ENCODE assay signal across 9 cellular contexts in the genomic region with DNA sequence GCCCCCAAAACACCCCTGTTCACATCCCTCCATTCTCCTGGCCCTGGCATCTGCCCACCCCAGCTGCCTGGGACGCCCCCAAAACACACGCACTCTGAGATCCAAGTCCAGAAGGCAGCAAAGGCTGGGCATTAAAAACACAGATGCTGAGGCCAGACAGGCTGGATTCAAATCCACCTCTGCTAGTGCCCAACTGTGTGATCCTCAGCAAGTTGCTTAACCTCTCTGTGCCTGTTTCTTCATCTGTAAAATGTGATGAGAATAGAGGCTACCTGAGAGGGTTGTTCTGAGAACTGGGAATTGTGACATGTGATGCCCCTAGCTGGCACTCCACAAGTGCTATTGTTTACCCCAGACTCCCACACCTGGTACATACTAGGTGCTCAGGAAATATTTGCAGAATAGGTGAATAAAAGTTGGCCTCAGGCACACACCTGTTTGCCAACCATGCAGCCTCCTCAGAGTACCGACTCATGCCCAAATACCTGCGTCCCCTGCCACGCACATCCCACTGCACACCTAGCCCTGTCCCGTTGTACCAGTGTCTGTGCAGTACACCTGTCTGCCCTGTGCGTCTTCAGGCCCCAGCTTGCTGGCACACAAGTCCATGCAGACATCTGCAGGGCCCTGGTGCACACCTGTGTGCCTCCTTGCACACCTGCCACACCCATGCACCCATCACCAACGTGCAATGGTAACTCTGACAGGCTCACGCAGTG. TPM values are rescaled to one million over a fixed set of nuclear protein-coding genes. Genes with fewer than 3 reads are reported as not detected.
DNase-seq lines count a peak whose midpoint lies in the region; ATAC-seq and TF ChIP-seq lines count a peak whose summit lies in the region.
"Had no signal": no experiment of that assay in that cellular context is flagged by ENCODE, and none has a peak within 500 bp of the region (broad histone marks: within the 10 kb centered on the region; RNA-seq: fewer than 3 reads in every experiment).

No MANE protein-coding gene starts in this region.

- H4K12ac ChIP-seq in trophoblast cell (ENCODE audit: low read depth, low read length): no peak overlapping the region

- H3K27me3 ChIP-seq in CD4-positive, alpha-beta memory T cell (ENCODE audit: insufficient read depth, low read length): no peaks in the 10 kb centered on the region
- no peaks in the 10 kb centered on the region for H3K27me3 ChIP-seq in Panc1 (ENCODE audit: control insufficient read depth, insufficient read depth, low read length)
- H3K27me3 ChIP-seq in trophoblast cell (ENCODE audit: insufficient read depth, low read length): no peaks in the 10 kb centered on the region

- TSS peak; percentile 67 for BruUV-seq in Panc1 (replicated peaks; lab: Mats Ljungman, UMichigan)

- peak overlapping the region; percentile 27 for H3K18ac ChIP-seq in trophoblast cell (ENCODE audit: low read length)

- peaks cover 2 to 4% of the 10 kb centered on the region in 2 donors for H3K27me3 Mint-ChIP-seq in CD4-positive, alpha-beta memory T cell

- peak overlapping the region; percentile 49 for H2BK120ac ChIP-seq in trophoblast cell (ENCODE audit: insufficient read depth, low read length, poor library complexity)

- H4K91ac ChIP-seq in trophoblast cell (ENCODE audit: low read depth, low read length): peak overlapping the region; percentile 81

- no peak for ATAC-seq in Panc1
- no peak for ATAC-seq in HG02970 (IDR thresholded peaks at IDR 0.05; ENCODE audit: low FRiP score, unreplicated experiment)
- no peak for ATAC-seq in HG03442 (IDR thresholded peaks at IDR 0.05; ENCODE audit: unreplicated experiment)

- no peaks in the 10 kb centered on the region for H3K36me3 ChIP-seq in CD4-positive, alpha-beta memory T cell (ENCODE audit: insufficient read depth, low read length)
- H3K36me3 ChIP-seq in Panc1 (ENCODE audit: control insufficient read depth, insufficient read depth, low read length) (no peaks in the 10 kb centered on the region), trophoblast cell (ENCODE audit: control insufficient read depth in 1 of 2, insufficient read depth in 2 of 2, low read length in 2 of 2) (peaks cover 2 to 5% of the 10 kb centered on the region in 2 experiments)

- intact Hi-C loops in CD4-positive, alpha-beta memory T cell (cut with micrococcal nuclease): loop anchor here (10.0 kb wide), 1 partner anchor 50 kb away; no protein-coding TSS in a partner anchor
- intact Hi-C loops in Panc1 (cut with micrococcal nuclease; ENCODE audit: unreplicated experiment): no loop called here

- H4K8ac ChIP-seq in trophoblast cell (ENCODE audit: low read depth, low read length): no peak overlapping the region

- peak overlapping the region; percentile 43 for H2BK5ac ChIP-seq in trophoblast cell (ENCODE audit: low read depth, low read length, poor library complexity)

- DNase-seq in CD4-positive, alpha-beta memory T cell: peak in 1 of 5 donors; percentile 7
- no peak for DNase-seq in Panc1 (ENCODE audit: low read depth, low spot score)
- DNase-seq in fibroblast of the aortic adventitia (ENCODE audit: low read depth): no peak
- no peak for DNase-seq in trophoblast cell
- no peak for DNase-seq in EL
- no peak for DNase-seq in T-helper 1 cell
- DNase-seq: activated naive CD4-positive, alpha-beta T cell treated with anti-CD3 and anti-CD28 coated beads, Interleukin-2, amount 50 U/mL, for 16 hours had no signal

- TF ChIP-seq CTCF in Panc1 (IDR thresholded peaks at IDR 0.05) (no peak), fibroblast of the aortic adventitia (IDR thresholded peaks at IDR 0.05; ENCODE audit: insufficient read depth, low read length) (no peak)

- H3K9me3 ChIP-seq in CD4-positive, alpha-beta memory T cell (ENCODE audit: control insufficient read depth in 1 of 2, low read length in 2 of 2): no peaks in the 10 kb centered on the region
- H3K9me3 ChIP-seq in Panc1 (ENCODE audit: control insufficient read depth, insufficient read depth, low read depth, low read length) (no peaks in the 10 kb centered on the region), trophoblast cell (ENCODE audit: insufficient read depth, low read depth, low read length) (no peaks in the 10 kb centered on the region)

- peak overlapping the region; percentile 93 for H3K4me2 ChIP-seq in trophoblast cell (ENCODE audit: low read length)

- no peak overlapping the region for H2AFZ ChIP-seq in trophoblast cell (ENCODE audit: insufficient read depth, low read length, poor library complexity)

- H3K79me1 ChIP-seq in trophoblast cell (ENCODE audit: low read length): peaks cover 60% of the 10 kb centered on the region

- H3K4me3 Mint-ChIP-seq in CD4-positive, alpha-beta memory T cell: peak overlapping the region; percentile 69 to 91 (median 77)

- H2BK12ac ChIP-seq in trophoblast cell (ENCODE audit: low read length): peak overlapping the region; percentile 52

- POLR2A ChIA-PET in CD4-positive, alpha-beta memory T cell (lab: Charles Lee; ENCODE audit: partially characterized antibody): interaction anchor here (1.5 to 7.7 kb wide), 8 partner anchors 10 to 175 kb away, joined by 5 to 154 read pairs (median 15); partner anchors contain the start of genes IFT122 and MBD4
- POLR2A ChIA-PET in Panc1 (lab: Charles Lee): no interaction called here

- peak overlapping the region in 3 of 7 donors; percentile 8 to 72 (median 30) for H3K27ac Mint-ChIP-seq in CD4-positive, alpha-beta memory T cell

- peaks cover 28% of the 10 kb centered on the region for H3K4me1 ChIP-seq in CD4-positive, alpha-beta memory T cell (ENCODE audit: insufficient read depth, low read length)
- H3K4me1 ChIP-seq in Panc1 (ENCODE audit: control insufficient read depth, insufficient read depth, low read length) (peaks cover 60% of the 10 kb centered on the region), trophoblast cell (ENCODE audit: control insufficient read depth in 1 of 2, insufficient read depth in 2 of 2, low read length in 2 of 2) (peaks cover 47 to 60% of the 10 kb centered on the region in 2 experiments)

- H2AK5ac ChIP-seq in trophoblast cell (ENCODE audit: low read length): no peak overlapping the region

- peak overlapping the region; percentile 18 for H3K9ac ChIP-seq in trophoblast cell (ENCODE audit: low read length)

- no CpG with 5 or more reads among the region's 9 CpGs for WGBS in trophoblast cell (ENCODE audit: extremely low coverage, insufficient coverage, insufficient read length)

- H3K79me2 ChIP-seq in trophoblast cell (ENCODE audit: control insufficient read depth, insufficient read depth, low read length, poor library complexity): peaks cover 60% of the 10 kb centered on the region

- no peaks in the 10 kb centered on the region for H3K9me3 Mint-ChIP-seq in CD4-positive, alpha-beta memory T cell

- H3K23ac ChIP-seq in trophoblast cell (ENCODE audit: low read length): peak overlapping the region; percentile 13

- H3K14ac ChIP-seq in trophoblast cell (ENCODE audit: low read length): peak overlapping the region; percentile 61

- H3K36me3 Mint-ChIP-seq in CD4-positive, alpha-beta memory T cell: peaks cover 0 to 3% of the 10 kb centered on the region in 2 donors

- H3K4ac ChIP-seq in trophoblast cell (ENCODE audit: low read depth, low read length): peak overlapping the region; percentile 80

- in situ Hi-C loops in Panc1 (cut with HindIII; ENCODE audit: low pct_unique_long_range_greater_than_20kb, low sequenced_read_pairs): no loop called here

- no peak overlapping the region for H3K27ac ChIP-seq in CD4-positive, alpha-beta memory T cell (ENCODE audit: low read depth, low read length)
- H3K27ac ChIP-seq in Panc1 (ENCODE audit: low read length) (peak overlapping the region; percentile 99), trophoblast cell (ENCODE audit: low read depth, low read length) (peak overlapping the region; percentile 76)

- H3K4me3 ChIP-seq in CD4-positive, alpha-beta memory T cell (ENCODE audit: low read length in 2 of 2): no peak overlapping the region
- H3K4me3 ChIP-seq in Panc1 (ENCODE audit: low read depth in 2 of 2, low read length in 2 of 2) (peak overlapping the region; percentile 57 to 92), fibroblast of the aortic adventitia (ENCODE audit: low read depth, low read length) (peak overlapping the region; percentile 88), trophoblast cell (ENCODE audit: low read depth, low read length) (peak overlapping the region; percentile 96)

- CTCF ChIA-PET in CD4-positive, alpha-beta memory T cell (lab: Charles Lee; ENCODE audit: partially characterized antibody): interaction anchor here (0.8 to 2.2 kb wide), 4 partner anchors 14 to 228 kb away, joined by 3 to 18 read pairs (median 8); no protein-coding TSS in a partner anchor
- CTCF ChIA-PET in Panc1 (lab: Charles Lee): interaction anchor here (0.8 to 1.6 kb wide), 2 partner anchors 37 to 114 kb away, joined by 5 to 7 read pairs; no protein-coding TSS in a partner anchor

- peaks cover 26 to 61% (median 43%) of the 10 kb centered on the region in 4 donors for H3K4me1 Mint-ChIP-seq in CD4-positive, alpha-beta memory T cell

RNA-seq across cellular contexts. Expression of gene PLXND1, which starts 2.1 kb away (rescaled TPM):
- total RNA-seq in CD4-positive, alpha-beta memory T cell: 10 to 100 TPM; 71.4 to 72.5 TPM
- polyA plus RNA-seq in CD4-positive, alpha-beta memory T cell: 1 to 10 TPM in 1 of 2 donors, under 1 TPM in 1; 0.03 to 8.9 TPM
- 248 TPM for total RNA-seq in Panc1 (2021; ENCODE audit: unreplicated experiment)
- polyA plus RNA-seq in Panc1 (2012; ENCODE audit: insufficient read length): 456 TPM
- total RNA-seq in fibroblast of the aortic adventitia (ENCODE audit: low replicate concordance): 31.4 and 76.3 TPM in 2 replicates
- polyA plus RNA-seq in trophoblast cell (2013): 282 and 293 TPM in 2 replicates

Comparison
In these comparisons a context has a peak if more than half of its experiments do, and no peak if none do; other contexts are left out.
1. H3K4me3 ChIP-seq: peak in Panc1 (2 of 2), fibroblast of the aortic adventitia (single experiment) and trophoblast cell (single experiment); none in CD4-positive, alpha-beta memory T cell (0 of 2).